1 cellular context compared by ENCODE assay signal in the genomic region with DNA sequence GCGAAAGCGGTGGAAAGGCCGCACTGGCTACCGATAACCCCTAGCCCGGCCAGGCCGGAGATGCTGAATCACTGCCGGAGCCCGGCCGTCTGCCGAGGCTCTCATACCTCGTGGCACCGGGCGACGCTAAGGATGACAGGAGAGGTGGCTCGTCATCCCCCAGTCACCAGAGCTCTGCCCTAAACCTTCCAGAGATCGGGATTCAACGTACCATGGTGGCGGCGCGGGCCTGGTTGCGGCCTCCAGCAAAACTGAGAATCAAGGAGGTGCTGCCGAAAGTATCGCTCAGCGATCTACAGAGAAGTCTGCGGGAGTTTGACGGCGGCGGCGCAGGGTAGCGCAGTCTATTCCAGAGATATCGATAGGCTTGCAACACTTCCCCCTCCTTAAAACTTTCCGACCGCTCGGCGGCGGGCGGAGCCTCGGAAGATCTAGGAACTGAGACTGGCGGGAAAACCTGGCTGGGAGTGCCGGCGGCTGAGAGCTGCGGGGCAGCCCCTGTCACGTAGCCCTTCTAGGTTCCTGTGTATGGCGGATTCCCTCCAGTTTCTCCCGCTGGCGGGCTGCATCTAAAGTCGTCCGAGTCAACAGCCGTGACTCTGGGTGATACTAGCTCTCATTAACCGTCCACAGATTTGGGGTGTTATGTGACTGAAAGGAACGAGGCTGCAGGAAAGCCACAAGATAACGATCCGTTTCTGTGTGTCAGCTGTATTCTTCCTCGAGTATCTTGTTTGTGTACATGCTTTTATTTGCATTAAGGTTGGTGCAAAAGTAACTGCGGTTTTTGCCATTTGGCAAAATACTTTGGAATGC.
TF ChIP-seq lines count a peak whose summit lies in the region.

A gene (minus strand): TSS at position 301 of the 816 bp plus-strand sequence. CDS start 87 bp downstream, at position 214.

TF ChIP-seq in H1, 55 proteins besides CTCF, POLR2A, EP300 and RAD21 (continues in another document):
- TF ChIP-seq SIRT6 (IDR thresholded peaks at IDR 0.05; ENCODE audit: low read length) (no peak), TBP (IDR thresholded peaks at IDR 0.05; ENCODE audit: low read depth, low read length) (peak; percentile 62), JUND (IDR thresholded peaks at IDR 0.05; ENCODE audit: low read length) (peak; percentile 63; the same call in 1 of the 2 replicates), HDAC2 (IDR thresholded peaks at IDR 0.05; ENCODE audit: borderline replicate concordance in 1 of 2, low read depth in 2 of 2, low read length in 2 of 2) (0 out of 4 replicates have a peak, but pooled peaks of 1 of the 2 experiments have one; percentile 61), ZNF274 (IDR thresholded peaks at IDR 0.05; ENCODE audit: borderline replicate concordance, extremely low read depth, low read length) (no peak), YY1 (IDR thresholded peaks at IDR 0.05; ENCODE audit: low read depth, low read length) (peak; percentile 86), SP4 (IDR thresholded peaks at IDR 0.05; ENCODE audit: low read length) (no peak), SUZ12 (IDR thresholded peaks at IDR 0.05; ENCODE audit: low read length) (no peak), SRF (IDR thresholded peaks at IDR 0.05; ENCODE audit: low read depth, low read length) (peak; percentile 97), PHF8 (conservative IDR thresholded peaks at IDR 0.05; ENCODE audit: low read depth, low read length) (peak; percentile 87), BACH1 (IDR thresholded peaks at IDR 0.05; ENCODE audit: low read length) (no peak), RNF2 (IDR thresholded peaks at IDR 0.05; ENCODE audit: borderline replicate concordance, low read depth, low read length, missing control alignments, poor library complexity, severe bottlenecking) (no peak), SAP30 (IDR thresholded peaks at IDR 0.05; ENCODE audit: insufficient read depth, insufficient replicate concordance, low read length) (peak; percentile 64), BRCA1 (IDR thresholded peaks at IDR 0.05; ENCODE audit: low read depth, low read length) (no peak), NRF1 (IDR thresholded peaks at IDR 0.05; ENCODE audit: low read depth, low read length) (no peak), RBBP5 (IDR thresholded peaks at IDR 0.05; ENCODE audit: borderline replicate concordance, low read depth, low read length) (peak; percentile 92), EGR1 (IDR thresholded peaks at IDR 0.05; ENCODE audit: borderline replicate concordance, low read depth, low read length) (peak; percentile 95), RFX5 (IDR thresholded peaks at IDR 0.05; ENCODE audit: borderline replicate concordance, low read depth, low read length) (no peak), ASH2L (IDR thresholded peaks at IDR 0.05; ENCODE audit: low read length) (peak; percentile 99), GTF2F1 (IDR thresholded peaks at IDR 0.05; ENCODE audit: borderline replicate concordance, low read depth, low read length) (no peak), CEBPB (IDR thresholded peaks at IDR 0.05; ENCODE audit: low read depth, low read length) (peak; percentile 97), POU5F1 (IDR thresholded peaks at IDR 0.05; ENCODE audit: low read depth, low read length) (0 out of 2 replicates have a peak, but pooled peaks have one; percentile 40), GABPA (IDR thresholded peaks at IDR 0.05; ENCODE audit: borderline replicate concordance, insufficient read depth, low read length) (no peak), JUN (IDR thresholded peaks at IDR 0.05; ENCODE audit: low read depth, low read length) (no peak), TAF1 (IDR thresholded peaks at IDR 0.05; ENCODE audit: low read depth, low read length) (peak; percentile 93), TCF12 (IDR thresholded peaks at IDR 0.05; ENCODE audit: low read depth, low read length) (no peak), KDM5A (IDR thresholded peaks at IDR 0.05; ENCODE audit: low read length) (no peak; the same call in none of the 2 replicates), EZH2 (IDR thresholded peaks at IDR 0.05; ENCODE audit: low read depth, low read length, severe bottlenecking) (no peak), NANOG (IDR thresholded peaks at IDR 0.05; ENCODE audit: insufficient read depth, low read depth, low read length, poor library complexity, severe bottlenecking) (peak; percentile 71), KDM1A (IDR thresholded peaks at IDR 0.05; ENCODE audit: borderline replicate concordance, low read length) (peak; percentile 18; the same call in 1 of the 2 replicates), FOSL1 (IDR thresholded peaks at IDR 0.05; ENCODE audit: insufficient read depth, low read depth, low read length) (no peak), TAF7 (optimal IDR thresholded peaks at IDR 0.05; ENCODE audit: borderline replicate concordance, low read depth, low read length) (peak; percentile 76), TEAD4 (IDR thresholded peaks at IDR 0.05; ENCODE audit: low read depth, low read length) (0 out of 2 replicates have a peak, but pooled peaks have one; percentile 29), HDAC6 (IDR thresholded peaks at IDR 0.05; ENCODE audit: low read depth, low read length) (no peak), KDM4A (IDR thresholded peaks at IDR 0.05; ENCODE audit: low read depth, low read length, severe bottlenecking) (peak; percentile 63), CREB1 (IDR thresholded peaks at IDR 0.05) (peak; percentile 67), RXRA (IDR thresholded peaks at IDR 0.05; ENCODE audit: insufficient read depth, low read depth, low read length) (no peak), CHD1 (IDR thresholded peaks at IDR 0.05; ENCODE audit: low read depth, low read length) (no peak), CHD2 (IDR thresholded peaks at IDR 0.05; ENCODE audit: low read length) (peak; percentile 42; the same call in 1 of the 2 replicates), CBX5 (IDR thresholded peaks at IDR 0.05; ENCODE audit: low read depth, low read length) (no peak), CTBP2 (IDR thresholded peaks at IDR 0.05; ENCODE audit: borderline replicate concordance, insufficient read depth, insufficient read length, low read length) (peak; percentile 75), MAFK (IDR thresholded peaks at IDR 0.05; ENCODE audit: low read depth, low read length) (peak; percentile 19; the same call in 1 of the 2 replicates), SIX5 (IDR thresholded peaks at IDR 0.05; ENCODE audit: low read depth, low read length) (no peak), SP1 (IDR thresholded peaks at IDR 0.05; ENCODE audit: low read depth, low read length) (peak; percentile 98), SIN3A (conservative IDR thresholded peaks at IDR 0.05 in 1 of 2, IDR thresholded peaks at IDR 0.05 in 1 of 2; ENCODE audit: low read depth in 1 of 2, low read length in 2 of 2) (peak; percentile 93 to 99), BCL11A (IDR thresholded peaks at IDR 0.05; ENCODE audit: low read depth in 2 of 2, low read length in 2 of 2) (no peak), SP2 (IDR thresholded peaks at IDR 0.05; ENCODE audit: low read length) (no peak), CBX8 (IDR thresholded peaks at IDR 0.05; ENCODE audit: borderline replicate concordance, low read depth, low read length) (no peak)
- TF ChIP-seq, protein P1, sequence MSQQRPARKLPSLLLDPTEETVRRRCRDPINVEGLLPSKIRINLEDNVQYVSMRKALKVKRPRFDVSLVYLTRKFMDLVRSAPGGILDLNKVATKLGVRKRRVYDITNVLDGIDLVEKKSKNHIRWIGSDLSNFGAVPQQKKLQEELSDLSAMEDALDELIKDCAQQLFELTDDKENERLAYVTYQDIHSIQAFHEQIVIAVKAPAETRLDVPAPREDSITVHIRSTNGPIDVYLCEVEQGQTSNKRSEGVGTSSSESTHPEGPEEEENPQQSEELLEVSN (IDR thresholded peaks at IDR 0.05) = peak; percentile 83
- TF ChIP-seq, protein P2, sequence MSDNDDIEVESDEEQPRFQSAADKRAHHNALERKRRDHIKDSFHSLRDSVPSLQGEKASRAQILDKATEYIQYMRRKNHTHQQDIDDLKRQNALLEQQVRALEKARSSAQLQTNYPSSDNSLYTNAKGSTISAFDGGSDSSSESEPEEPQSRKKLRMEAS (IDR thresholded peaks at IDR 0.05) = peak; percentile 59
- TF ChIP-seq, protein P3, sequence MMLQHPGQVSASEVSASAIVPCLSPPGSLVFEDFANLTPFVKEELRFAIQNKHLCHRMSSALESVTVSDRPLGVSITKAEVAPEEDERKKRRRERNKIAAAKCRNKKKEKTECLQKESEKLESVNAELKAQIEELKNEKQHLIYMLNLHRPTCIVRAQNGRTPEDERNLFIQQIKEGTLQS (IDR thresholded peaks at IDR 0.05; ENCODE audit: insufficient read depth, low read depth, low read length) = no peak
- TF ChIP-seq, protein P4, sequence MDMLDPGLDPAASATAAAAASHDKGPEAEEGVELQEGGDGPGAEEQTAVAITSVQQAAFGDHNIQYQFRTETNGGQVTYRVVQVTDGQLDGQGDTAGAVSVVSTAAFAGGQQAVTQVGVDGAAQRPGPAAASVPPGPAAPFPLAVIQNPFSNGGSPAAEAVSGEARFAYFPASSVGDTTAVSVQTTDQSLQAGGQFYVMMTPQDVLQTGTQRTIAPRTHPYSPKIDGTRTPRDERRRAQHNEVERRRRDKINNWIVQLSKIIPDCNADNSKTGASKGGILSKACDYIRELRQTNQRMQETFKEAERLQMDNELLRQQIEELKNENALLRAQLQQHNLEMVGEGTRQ (IDR thresholded peaks at IDR 0.05; ENCODE audit: low read length) = no peak
- TF ChIP-seq, protein P5, sequence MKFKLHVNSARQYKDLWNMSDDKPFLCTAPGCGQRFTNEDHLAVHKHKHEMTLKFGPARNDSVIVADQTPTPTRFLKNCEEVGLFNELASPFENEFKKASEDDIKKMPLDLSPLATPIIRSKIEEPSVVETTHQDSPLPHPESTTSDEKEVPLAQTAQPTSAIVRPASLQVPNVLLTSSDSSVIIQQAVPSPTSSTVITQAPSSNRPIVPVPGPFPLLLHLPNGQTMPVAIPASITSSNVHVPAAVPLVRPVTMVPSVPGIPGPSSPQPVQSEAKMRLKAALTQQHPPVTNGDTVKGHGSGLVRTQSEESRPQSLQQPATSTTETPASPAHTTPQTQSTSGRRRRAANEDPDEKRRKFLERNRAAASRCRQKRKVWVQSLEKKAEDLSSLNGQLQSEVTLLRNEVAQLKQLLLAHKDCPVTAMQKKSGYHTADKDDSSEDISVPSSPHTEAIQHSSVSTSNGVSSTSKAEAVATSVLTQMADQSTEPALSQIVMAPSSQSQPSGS (IDR thresholded peaks at IDR 0.05; ENCODE audit: low read length) = peak; percentile 85
- TF ChIP-seq, protein P6, sequence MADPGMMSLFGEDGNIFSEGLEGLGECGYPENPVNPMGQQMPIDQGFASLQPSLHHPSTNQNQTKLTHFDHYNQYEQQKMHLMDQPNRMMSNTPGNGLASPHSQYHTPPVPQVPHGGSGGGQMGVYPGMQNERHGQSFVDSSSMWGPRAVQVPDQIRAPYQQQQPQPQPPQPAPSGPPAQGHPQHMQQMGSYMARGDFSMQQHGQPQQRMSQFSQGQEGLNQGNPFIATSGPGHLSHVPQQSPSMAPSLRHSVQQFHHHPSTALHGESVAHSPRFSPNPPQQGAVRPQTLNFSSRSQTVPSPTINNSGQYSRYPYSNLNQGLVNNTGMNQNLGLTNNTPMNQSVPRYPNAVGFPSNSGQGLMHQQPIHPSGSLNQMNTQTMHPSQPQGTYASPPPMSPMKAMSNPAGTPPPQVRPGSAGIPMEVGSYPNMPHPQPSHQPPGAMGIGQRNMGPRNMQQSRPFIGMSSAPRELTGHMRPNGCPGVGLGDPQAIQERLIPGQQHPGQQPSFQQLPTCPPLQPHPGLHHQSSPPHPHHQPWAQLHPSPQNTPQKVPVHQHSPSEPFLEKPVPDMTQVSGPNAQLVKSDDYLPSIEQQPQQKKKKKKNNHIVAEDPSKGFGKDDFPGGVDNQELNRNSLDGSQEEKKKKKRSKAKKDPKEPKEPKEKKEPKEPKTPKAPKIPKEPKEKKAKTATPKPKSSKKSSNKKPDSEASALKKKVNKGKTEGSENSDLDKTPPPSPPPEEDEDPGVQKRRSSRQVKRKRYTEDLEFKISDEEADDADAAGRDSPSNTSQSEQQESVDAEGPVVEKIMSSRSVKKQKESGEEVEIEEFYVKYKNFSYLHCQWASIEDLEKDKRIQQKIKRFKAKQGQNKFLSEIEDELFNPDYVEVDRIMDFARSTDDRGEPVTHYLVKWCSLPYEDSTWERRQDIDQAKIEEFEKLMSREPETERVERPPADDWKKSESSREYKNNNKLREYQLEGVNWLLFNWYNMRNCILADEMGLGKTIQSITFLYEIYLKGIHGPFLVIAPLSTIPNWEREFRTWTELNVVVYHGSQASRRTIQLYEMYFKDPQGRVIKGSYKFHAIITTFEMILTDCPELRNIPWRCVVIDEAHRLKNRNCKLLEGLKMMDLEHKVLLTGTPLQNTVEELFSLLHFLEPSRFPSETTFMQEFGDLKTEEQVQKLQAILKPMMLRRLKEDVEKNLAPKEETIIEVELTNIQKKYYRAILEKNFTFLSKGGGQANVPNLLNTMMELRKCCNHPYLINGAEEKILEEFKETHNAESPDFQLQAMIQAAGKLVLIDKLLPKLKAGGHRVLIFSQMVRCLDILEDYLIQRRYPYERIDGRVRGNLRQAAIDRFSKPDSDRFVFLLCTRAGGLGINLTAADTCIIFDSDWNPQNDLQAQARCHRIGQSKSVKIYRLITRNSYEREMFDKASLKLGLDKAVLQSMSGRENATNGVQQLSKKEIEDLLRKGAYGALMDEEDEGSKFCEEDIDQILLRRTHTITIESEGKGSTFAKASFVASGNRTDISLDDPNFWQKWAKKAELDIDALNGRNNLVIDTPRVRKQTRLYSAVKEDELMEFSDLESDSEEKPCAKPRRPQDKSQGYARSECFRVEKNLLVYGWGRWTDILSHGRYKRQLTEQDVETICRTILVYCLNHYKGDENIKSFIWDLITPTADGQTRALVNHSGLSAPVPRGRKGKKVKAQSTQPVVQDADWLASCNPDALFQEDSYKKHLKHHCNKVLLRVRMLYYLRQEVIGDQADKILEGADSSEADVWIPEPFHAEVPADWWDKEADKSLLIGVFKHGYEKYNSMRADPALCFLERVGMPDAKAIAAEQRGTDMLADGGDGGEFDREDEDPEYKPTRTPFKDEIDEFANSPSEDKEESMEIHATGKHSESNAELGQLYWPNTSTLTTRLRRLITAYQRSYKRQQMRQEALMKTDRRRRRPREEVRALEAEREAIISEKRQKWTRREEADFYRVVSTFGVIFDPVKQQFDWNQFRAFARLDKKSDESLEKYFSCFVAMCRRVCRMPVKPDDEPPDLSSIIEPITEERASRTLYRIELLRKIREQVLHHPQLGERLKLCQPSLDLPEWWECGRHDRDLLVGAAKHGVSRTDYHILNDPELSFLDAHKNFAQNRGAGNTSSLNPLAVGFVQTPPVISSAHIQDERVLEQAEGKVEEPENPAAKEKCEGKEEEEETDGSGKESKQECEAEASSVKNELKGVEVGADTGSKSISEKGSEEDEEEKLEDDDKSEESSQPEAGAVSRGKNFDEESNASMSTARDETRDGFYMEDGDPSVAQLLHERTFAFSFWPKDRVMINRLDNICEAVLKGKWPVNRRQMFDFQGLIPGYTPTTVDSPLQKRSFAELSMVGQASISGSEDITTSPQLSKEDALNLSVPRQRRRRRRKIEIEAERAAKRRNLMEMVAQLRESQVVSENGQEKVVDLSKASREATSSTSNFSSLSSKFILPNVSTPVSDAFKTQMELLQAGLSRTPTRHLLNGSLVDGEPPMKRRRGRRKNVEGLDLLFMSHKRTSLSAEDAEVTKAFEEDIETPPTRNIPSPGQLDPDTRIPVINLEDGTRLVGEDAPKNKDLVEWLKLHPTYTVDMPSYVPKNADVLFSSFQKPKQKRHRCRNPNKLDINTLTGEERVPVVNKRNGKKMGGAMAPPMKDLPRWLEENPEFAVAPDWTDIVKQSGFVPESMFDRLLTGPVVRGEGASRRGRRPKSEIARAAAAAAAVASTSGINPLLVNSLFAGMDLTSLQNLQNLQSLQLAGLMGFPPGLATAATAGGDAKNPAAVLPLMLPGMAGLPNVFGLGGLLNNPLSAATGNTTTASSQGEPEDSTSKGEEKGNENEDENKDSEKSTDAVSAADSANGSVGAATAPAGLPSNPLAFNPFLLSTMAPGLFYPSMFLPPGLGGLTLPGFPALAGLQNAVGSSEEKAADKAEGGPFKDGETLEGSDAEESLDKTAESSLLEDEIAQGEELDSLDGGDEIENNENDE (IDR thresholded peaks at IDR 0.05; ENCODE audit: insufficient replicate concordance, low read length) = no peak
